13 cellular contexts compared by ENCODE assay signal in genomic region chr4:139768913-139769312, GRCh38.
A peak's percentile ranks its signal among the peaks of the same experiment; 100 is the strongest.
DNase-seq lines count a peak whose midpoint lies in the region; ATAC-seq, FAIRE-seq and TF ChIP-seq lines count a peak whose summit lies in the region.
"Had no signal": no experiment of that assay in that cellular context is flagged by ENCODE, and none has a peak within 500 bp of the region (broad histone marks: within the 10 kb centered on the region; RNA-seq: fewer than 3 reads in every experiment).

No MANE protein-coding gene starts in this region.

- FAIRE-seq in bronchial epithelial cell (lab: Jason Lieb, UNC): no peak

- H3K36me3 ChIP-seq in GM06990 (ENCODE audit: control insufficient read depth, insufficient read depth, low read length) (no peaks in the 10 kb centered on the region), bronchial epithelial cell (ENCODE audit: control insufficient read depth, insufficient read depth, low read length) (no peaks in the 10 kb centered on the region), neutrophil (no peaks in the 10 kb centered on the region), sigmoid colon (no peaks in the 10 kb centered on the region)
- H3K36me3 ChIP-seq: esophagus squamous epithelium had no signal

- H3K27me3 ChIP-seq in GM06990 (replicated peaks; ENCODE audit: control insufficient read depth, insufficient read depth, low read length): no peaks in the 10 kb centered on the region; the same call in none of the 2 replicates
- no peaks in the 10 kb centered on the region for H3K27me3 ChIP-seq in bronchial epithelial cell (ENCODE audit: control insufficient read depth, insufficient read depth, low read length)
- H3K27me3 ChIP-seq in neutrophil: no peaks in the 10 kb centered on the region
- H3K27me3 ChIP-seq in sigmoid colon: no peaks in the 10 kb centered on the region
- H3K27me3 ChIP-seq: esophagus squamous epithelium had no signal

- no peak for ATAC-seq in HG03521 (IDR thresholded peaks at IDR 0.05; ENCODE audit: unreplicated experiment)
- ATAC-seq: left ventricle myocardium superior had no signal

- peaks cover 49 to 51% of the 10 kb centered on the region in 2 experiments for H3K4me1 ChIP-seq in neutrophil (ENCODE audit: control insufficient read depth in 1 of 2, insufficient read depth in 1 of 2, low read depth in 1 of 2, low read length in 1 of 2)
- peaks cover 0 to 5% (median 4%) of the 10 kb centered on the region in 4 donors for H3K4me1 ChIP-seq in sigmoid colon

- intact Hi-C loops in sigmoid colon (cut with DNase I): no loop called here

- H3K9me3 ChIP-seq in neutrophil: no peaks in the 10 kb centered on the region
- no peaks in the 10 kb centered on the region for H3K9me3 ChIP-seq in sigmoid colon
- H3K9me3 ChIP-seq: esophagus squamous epithelium had no signal

- no peak for DNase-seq in GM06990 (ENCODE audit: extremely low read depth, insufficient read length)
- peak; percentile 28 for DNase-seq in KBM-7
- peak; percentile 20 for DNase-seq in bronchial epithelial cell (ENCODE audit: low read depth)
- no peak for DNase-seq in sigmoid colon
- no peak for DNase-seq in mucosa of gallbladder (ENCODE audit: low spot score)
- DNase-seq in NCI-H2171 (lab: John Stamatoyannopoulos, UW): no peak
- DNase-seq: activated CD8-positive, alpha-beta memory T cell treated with anti-CD3 and anti-CD28 coated beads for 24 hours; amygdala; esophagus squamous epithelium; left ventricle myocardium superior; NCI-H446 had no signal

- TF ChIP-seq CTCF in GM06990 (IDR thresholded peaks at IDR 0.05; ENCODE audit: insufficient read depth, low read length, poor library complexity, severe bottlenecking): peak; percentile 25
- TF ChIP-seq CTCF in bronchial epithelial cell (IDR thresholded peaks at IDR 0.05; ENCODE audit: insufficient read depth, low read length, severe bottlenecking): peak; percentile 22
- no peak for TF ChIP-seq CTCF in neutrophil (IDR thresholded peaks at IDR 0.05)
- no peak for TF ChIP-seq CTCF in sigmoid colon (IDR thresholded peaks at IDR 0.05)

- TF ChIP-seq POLR2A in sigmoid colon (IDR thresholded peaks at IDR 0.05): no peak

- no peak for TF ChIP-seq EP300 in sigmoid colon (IDR thresholded peaks at IDR 0.05)

- H3K4me3 ChIP-seq in GM06990 (replicated peaks; ENCODE audit: low read depth, low read length) (no peak overlapping the region), bronchial epithelial cell (ENCODE audit: low read depth, low read length) (no peak overlapping the region), neutrophil (ENCODE audit: low read depth in 1 of 2, low read length in 1 of 2) (no peak overlapping the region), sigmoid colon (no peak overlapping the region)
- H3K4me3 ChIP-seq: esophagus squamous epithelium had no signal

- WGBS in sigmoid colon, 2 donors: 87 to 88% methylated on average over 4 of the region's 4 CpGs

- H3K27ac ChIP-seq in neutrophil (peak overlapping the region; percentile 11), sigmoid colon (no peak overlapping the region)
- H3K27ac ChIP-seq: esophagus squamous epithelium had no signal

- in situ Hi-C loops in KBM-7 (cut with MboI; ENCODE audit: low pct_unique_long_range_greater_than_20kb, low sequenced_read_pairs): no loop called here

Comparison
In these comparisons a context has a peak if more than half of its experiments do, and no peak if none do; other contexts are left out.
1. DNase-seq: peak in KBM-7 (single experiment) and bronchial epithelial cell (single experiment); none in GM06990 (single experiment), sigmoid colon (single experiment), mucosa of gallbladder (single experiment) and NCI-H2171 (single experiment).
2. CTCF ChIP-seq: peak in GM06990 (single experiment) and bronchial epithelial cell (single experiment); none in neutrophil (single experiment) and sigmoid colon (0 of 4).